ENCODE assay signal across 10 cellular contexts in the genomic region with DNA sequence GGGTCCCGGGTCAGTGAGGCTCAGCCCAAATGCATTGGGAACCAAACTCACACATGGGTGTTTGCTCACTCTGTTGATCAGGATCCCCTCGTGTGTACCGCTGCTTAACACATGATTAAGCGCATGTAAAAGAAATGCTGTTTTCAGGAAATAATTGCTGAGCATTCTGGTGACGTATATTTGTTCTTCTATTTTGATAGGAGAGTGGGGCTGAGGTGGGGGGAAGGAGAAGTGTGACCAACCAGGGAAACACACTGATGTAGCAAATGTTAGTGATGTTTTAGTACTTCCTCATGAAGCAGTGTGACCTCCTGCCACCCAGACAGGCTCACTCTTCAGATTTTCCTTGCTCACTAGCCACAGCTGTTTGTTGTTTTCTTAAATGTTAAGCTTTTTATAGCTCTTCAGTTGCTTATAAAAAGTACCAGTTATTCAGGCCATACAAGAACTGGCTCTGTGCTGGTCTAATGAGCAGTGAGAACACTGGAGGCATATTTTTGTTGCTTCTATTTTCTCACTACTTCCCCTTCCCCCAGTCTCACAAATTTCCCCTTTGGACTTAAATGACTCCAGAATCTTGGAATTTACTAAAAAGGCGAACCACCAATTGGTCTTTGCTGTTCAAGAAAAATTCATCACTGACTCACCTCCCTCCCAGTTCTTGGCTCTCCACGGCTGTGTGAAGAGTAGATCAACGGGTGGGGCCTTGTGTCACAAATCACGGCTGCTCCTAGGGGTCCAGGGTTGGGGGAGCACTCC.
A peak's percentile ranks its signal among the peaks of the same experiment; 100 is the strongest.
DNase-seq lines count a peak whose midpoint lies in the region; ATAC-seq and TF ChIP-seq lines count a peak whose summit lies in the region.
"Had no signal": no experiment of that assay in that cellular context is flagged by ENCODE, and none has a peak within 500 bp of the region (broad histone marks: within the 10 kb centered on the region; RNA-seq: fewer than 3 reads in every experiment).

No MANE protein-coding gene starts in this region.

- H3K4me3 ChIP-seq in IMR-90 (ENCODE audit: insufficient read depth, low read depth, low read length): no peak overlapping the region
- no peak overlapping the region for H3K4me3 ChIP-seq in tibial nerve
- H3K4me3 ChIP-seq in mesendoderm (ENCODE audit: low read length): no peak overlapping the region
- H3K4me3 ChIP-seq: esophagus muscularis mucosa had no signal

- TF ChIP-seq POLR2A in IMR-90 (IDR thresholded peaks at IDR 0.05; ENCODE audit: low read depth, low read length) (no peak), tibial nerve (IDR thresholded peaks at IDR 0.05) (no peak)

- 10% methylated on average over 2 of the region's 9 CpGs; no CpG with 5 or more reads in 1 of the 2 experiments for WGBS in IMR-90 (ENCODE audit: extremely low coverage in 2 of 2, insufficient read length in 1 of 2), 2 experiments
- 40 to 42% methylated on average over 9 of the region's 9 CpGs for WGBS in tibial nerve, 2 donors
- no CpG with 5 or more reads among the region's 9 CpGs for WGBS in mesendoderm (ENCODE audit: extremely low coverage, insufficient coverage, low lambda C conversion rate)

- DNase-seq in IMR-90: peak; percentile 87
- DNase-seq in activated B cell treated with CpG ODN at 0.5 μM for 24 hours: peak; percentile 43
- DNase-seq in hepatic stellate cell (ENCODE audit: low spot score): peak; percentile 37
- peak in 1 of 2 donors; percentile 16 for DNase-seq in tibial nerve (ENCODE audit: low spot score in 2 of 2)
- no peak for DNase-seq in NCI-H187 (lab: John Stamatoyannopoulos, UW)
- no peak for DNase-seq in mesendoderm
- DNase-seq: NCI-H2227 treated with DMSO at 0.1 percent for 48 hours, small intestine had no signal

- dilution Hi-C loops in IMR-90 (cut with HindIII; ENCODE audit: low sequenced_read_pairs, unreplicated experiment): no loop called here

- H4K5ac ChIP-seq in IMR-90 (ENCODE audit: low read depth, low read length) (peak overlapping the region; percentile 18; the same call in 1 of the 2 replicates), mesendoderm (ENCODE audit: low read length) (no peak overlapping the region)

- H3K14ac ChIP-seq in IMR-90 (replicated peaks; ENCODE audit: low read depth, low read length): peak overlapping the region; percentile 74

- ATAC-seq in IMR-90 (ENCODE audit: low read depth) (peak; percentile 91), activated B cell treated with CpG ODN at 0.5 μM for 24 hours (ENCODE audit: low read depth) (peak; percentile 95), GM21423 (IDR thresholded peaks at IDR 0.05; ENCODE audit: unreplicated experiment) (no peak)

- peaks cover 10% of the 10 kb centered on the region for H3K4me1 ChIP-seq in IMR-90 (ENCODE audit: control insufficient read depth, insufficient read depth, low read length)
- H3K4me1 ChIP-seq in tibial nerve: peaks cover 0 to 12% (median 2%) of the 10 kb centered on the region in 4 donors
- no peaks in the 10 kb centered on the region for H3K4me1 ChIP-seq in mesendoderm (ENCODE audit: control insufficient read depth, low read depth, low read length)
- H3K4me1 ChIP-seq: esophagus muscularis mucosa had no signal

- peak overlapping the region; percentile 83 for H3K4ac ChIP-seq in IMR-90 (ENCODE audit: low read depth, low read length)
- no peak overlapping the region for H3K4ac ChIP-seq in mesendoderm (ENCODE audit: low read depth, low read length)

- no peaks in the 10 kb centered on the region for H3K36me3 ChIP-seq in IMR-90 (ENCODE audit: control insufficient read depth, insufficient read depth, low read length)
- H3K36me3 ChIP-seq in tibial nerve: no peaks in the 10 kb centered on the region
- no peaks in the 10 kb centered on the region for H3K36me3 ChIP-seq in mesendoderm (ENCODE audit: control insufficient read depth, insufficient read depth, low read length)
- H3K36me3 ChIP-seq: esophagus muscularis mucosa had no signal

- peak overlapping the region; percentile 78 for H2BK20ac ChIP-seq in IMR-90 (ENCODE audit: low read depth, low read length)

- H3K9ac ChIP-seq in IMR-90 (ENCODE audit: low read depth, low read length) (no peak overlapping the region), mesendoderm (ENCODE audit: low read length) (no peak overlapping the region)

- H3K18ac ChIP-seq in IMR-90 (ENCODE audit: low read depth, low read length) (peak overlapping the region; percentile 67), mesendoderm (ENCODE audit: low read length) (no peak overlapping the region)

- peak overlapping the region; percentile 62 for H4K91ac ChIP-seq in IMR-90 (ENCODE audit: insufficient read depth, low read depth, low read length)

- 0 out of 2 replicates have a peak overlapping the region, but pooled peaks have one; percentile 6 for H3K56ac ChIP-seq in IMR-90 (ENCODE audit: extremely low read depth, insufficient read depth, low read length)
- no peak overlapping the region for H3K56ac ChIP-seq in mesendoderm (ENCODE audit: low read length)

- no peaks in the 10 kb centered on the region for H3K79me1 ChIP-seq in IMR-90 (ENCODE audit: low read depth in 1 of 2, low read length in 2 of 2)
- H3K79me1 ChIP-seq in mesendoderm (ENCODE audit: low read length): no peaks in the 10 kb centered on the region

- peak overlapping the region; percentile 5 to 68; a peak in 2 of 4 replicates for H4K8ac ChIP-seq in IMR-90 (ENCODE audit: low read depth in 2 of 2, low read length in 2 of 2)
- H4K8ac ChIP-seq in mesendoderm (ENCODE audit: low read depth, low read length): no peak overlapping the region

- H3K36me3 Mint-ChIP-seq in activated B cell treated with CpG ODN at 0.5 μM for 24 hours (ENCODE audit: low read depth): no peaks in the 10 kb centered on the region

- H2BK120ac ChIP-seq in IMR-90 (ENCODE audit: low read depth, low read length) (peak overlapping the region; percentile 27), mesendoderm (ENCODE audit: low read depth, low read length) (no peak overlapping the region)

- no TSS peak for BruUV-seq in IMR-90 (replicated peaks; lab: Mats Ljungman, UMichigan)

- H3K79me2 ChIP-seq in mesendoderm (ENCODE audit: control insufficient read depth, insufficient read depth, low read length): no peaks in the 10 kb centered on the region

- intact Hi-C loops in IMR-90 (cut with micrococcal nuclease) (no loop called here), activated B cell treated with CpG ODN at 0.5 μM for 24 hours (cut with micrococcal nuclease) (loop anchor here (1.0 to 10.0 kb wide), 8 partner anchors 7 to 1021 kb away; a partner anchor contains a TSS)

- H3K9me1 ChIP-seq in IMR-90 (ENCODE audit: insufficient read depth, low read length): peaks cover 13% of the 10 kb centered on the region

- in situ Hi-C loops in IMR-90 (cut with MboI; ENCODE audit: low sequenced_read_pairs): no loop called here

- peak overlapping the region; percentile 20; the same call in 1 of the 2 replicates for H3K4me2 ChIP-seq in IMR-90 (ENCODE audit: low read depth, low read length)
- no peak overlapping the region for H3K4me2 ChIP-seq in mesendoderm (ENCODE audit: low read length)

- H3K4me1 Mint-ChIP-seq in activated B cell treated with CpG ODN at 0.5 μM for 24 hours: peaks cover 72% of the 10 kb centered on the region

- CTCF ChIA-PET in IMR-90 (lab: Yijun Ruan, JAX) (no interaction called here), activated B cell treated with CpG ODN at 0.5 μM for 24 hours (lab: Charles Lee) (interaction anchor here (0.8 to 2.3 kb wide), 3 partner anchors 18 to 262 kb away, joined by 3 to 13 read pairs (median 5); no protein-coding TSS in a partner anchor)

- peak overlapping the region; percentile 64 for H2BK5ac ChIP-seq in IMR-90 (ENCODE audit: low read depth, low read length, poor library complexity, severe bottlenecking)
- H2BK5ac ChIP-seq in mesendoderm (ENCODE audit: low read length): no peak overlapping the region

- H3K9me3 ChIP-seq in IMR-90 (ENCODE audit: control insufficient read depth, insufficient read depth, low read length): no peaks in the 10 kb centered on the region
- no peaks in the 10 kb centered on the region for H3K9me3 ChIP-seq in tibial nerve
- H3K9me3 ChIP-seq: esophagus muscularis mucosa had no signal

- peaks cover 2% of the 10 kb centered on the region; the same call in 1 of the 2 replicates for H3K27me3 ChIP-seq in IMR-90 (ENCODE audit: control insufficient read depth, insufficient read depth, low read length)
- H3K27me3 ChIP-seq in tibial nerve: no peaks in the 10 kb centered on the region
- no peaks in the 10 kb centered on the region for H3K27me3 ChIP-seq in mesendoderm (ENCODE audit: insufficient read depth, low read length, poor library complexity)
- H3K27me3 ChIP-seq: esophagus muscularis mucosa had no signal

- peak overlapping the region; percentile 50 for H3K4me3 Mint-ChIP-seq in activated B cell treated with CpG ODN at 0.5 μM for 24 hours

- H4K20me1 ChIP-seq in IMR-90 (ENCODE audit: insufficient read depth, low read length): no peaks in the 10 kb centered on the region

- peak overlapping the region; percentile 22 for H2AK9ac ChIP-seq in IMR-90 (replicated peaks; ENCODE audit: low read depth, low read length, poor library complexity)

- no peaks in the 10 kb centered on the region for H3K27me3 Mint-ChIP-seq in activated B cell treated with CpG ODN at 0.5 μM for 24 hours

- H3K27ac Mint-ChIP-seq in activated B cell treated with CpG ODN at 0.5 μM for 24 hours: peak overlapping the region; percentile 94

- TF ChIP-seq CTCF in IMR-90 (conservative IDR thresholded peaks at IDR 0.05; ENCODE audit: low read depth, low read length): no peak
- TF ChIP-seq CTCF in activated B cell treated with CpG ODN at 0.5 μM for 24 hours (IDR thresholded peaks at IDR 0.05): no peak
- TF ChIP-seq CTCF in tibial nerve (IDR thresholded peaks at IDR 0.05): no peak

- H2AK5ac ChIP-seq in IMR-90 (ENCODE audit: low read depth, low read length) (peak overlapping the region; percentile 75), mesendoderm (ENCODE audit: low read length) (no peak overlapping the region)

- H2BK15ac ChIP-seq in IMR-90 (ENCODE audit: low read depth, low read length) (peak overlapping the region; percentile 57; the same call in 2 of the 3 replicates), mesendoderm (replicated peaks; ENCODE audit: low read depth) (no peak overlapping the region)

- H3K23ac ChIP-seq in IMR-90 (ENCODE audit: low read depth, low read length) (peak overlapping the region; percentile 73; the same call in 1 of the 2 replicates), mesendoderm (ENCODE audit: low read length) (no peak overlapping the region)

- peak in 1 of 2 donors; percentile 30 for TF ChIP-seq EP300 in tibial nerve (IDR thresholded peaks at IDR 0.05)

- H3K27ac ChIP-seq in IMR-90 (ENCODE audit: insufficient read depth, low read length) (peak overlapping the region; percentile 10; the same call in 1 of the 2 replicates), tibial nerve (peak overlapping the region; percentile 4 to 61 (median 26)), mesendoderm (ENCODE audit: low read depth, low read length) (no peak overlapping the region)
- H3K27ac ChIP-seq: esophagus muscularis mucosa had no signal

- TF ChIP-seq RAD21 in IMR-90 (IDR thresholded peaks at IDR 0.05; ENCODE audit: low read length): no peak

- POLR2A ChIA-PET in IMR-90 (lab: Charles Lee; ENCODE audit: unreplicated experiment): no interaction called here
- POLR2A ChIA-PET in activated B cell treated with CpG ODN at 0.5 μM for 24 hours (lab: Charles Lee): interaction anchor here (0.6 to 2.5 kb wide), 18 partner anchors 9 to 556 kb away, joined by 3 to 39 read pairs (median 4); a partner anchor contains a TSS

- H2AFZ ChIP-seq in IMR-90 (replicated peaks; ENCODE audit: low read length, poor library complexity): peak overlapping the region; percentile 81

- H3K9me3 Mint-ChIP-seq in activated B cell treated with CpG ODN at 0.5 μM for 24 hours: no peaks in the 10 kb centered on the region

Comparison
In these comparisons a context has a peak if more than half of its experiments do, and no peak if none do; other contexts are left out.
1. DNase-seq: peak in IMR-90 (single experiment), activated B cell treated with CpG ODN at 0.5 μM for 24 hours (single experiment) and hepatic stellate cell (single experiment); none in NCI-H187 (0 of 2) and mesendoderm (single experiment).